In the genomic region with DNA sequence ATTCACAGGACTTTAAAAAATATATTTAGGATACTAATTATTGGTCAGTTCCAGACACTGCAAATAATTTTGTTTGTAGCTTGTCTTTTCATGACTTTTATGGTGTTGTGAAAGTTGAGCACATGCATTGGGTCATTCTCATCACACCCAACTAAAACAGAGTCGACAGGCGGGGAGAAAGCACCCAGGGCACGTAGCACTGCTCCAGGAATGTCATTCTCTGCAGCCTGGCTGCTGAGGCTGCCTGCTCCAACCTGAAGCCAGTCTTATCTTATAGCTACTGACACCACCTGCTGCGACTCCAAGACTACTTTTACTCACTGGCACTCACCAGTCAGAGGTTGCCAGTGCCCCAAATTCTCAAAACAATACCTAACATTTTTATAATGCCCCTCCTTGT, we compare ENCODE assay signal across 17 cellular contexts. TPM values are rescaled to one million over a fixed set of nuclear protein-coding genes. Genes with fewer than 3 reads are reported as not detected.
DNase-seq lines count a peak whose midpoint lies in the region; ATAC-seq and TF ChIP-seq lines count a peak whose summit lies in the region.
"Had no signal": no experiment of that assay in that cellular context is flagged by ENCODE, and none has a peak within 500 bp of the region (broad histone marks: within the 10 kb centered on the region; RNA-seq: fewer than 3 reads in every experiment).

No MANE protein-coding gene starts in this region.

- H3K4me3 Mint-ChIP-seq in osteocyte (ENCODE audit: unreplicated experiment): no peak overlapping the region
- H3K4me3 Mint-ChIP-seq: CD14-positive monocyte; CD4-positive, alpha-beta memory T cell; GM23338; IgD-negative memory B cell had no signal

- no peak overlapping the region for H3K27ac Mint-ChIP-seq in osteocyte (ENCODE audit: unreplicated experiment)
- H3K27ac Mint-ChIP-seq: CD14-positive monocyte; CD4-positive, alpha-beta memory T cell; GM23338; IgD-negative memory B cell had no signal

- no peaks in the 10 kb centered on the region for H3K9me3 Mint-ChIP-seq in osteocyte (ENCODE audit: unreplicated experiment)
- H3K9me3 Mint-ChIP-seq: CD4-positive, alpha-beta memory T cell; GM23338; IgD-negative memory B cell had no signal

- H3K4me1 ChIP-seq in HEK293 (ENCODE audit: control insufficient read depth, insufficient read depth, low read length): no peaks in the 10 kb centered on the region
- H3K4me1 ChIP-seq: A549 had no signal

- ATAC-seq in Right ventricle myocardium superior (ENCODE audit: poor library complexity) (peak; percentile 51), left cardiac atrium (no peak)
- ATAC-seq: A549, GM23338, HCT116 had no signal

- no peaks in the 10 kb centered on the region for H3K9me3 ChIP-seq in HEK293 (ENCODE audit: control insufficient read depth, insufficient read depth, low read depth, low read length)
- H3K9me3 ChIP-seq: A549 had no signal

- H3K4me1 Mint-ChIP-seq in osteocyte (ENCODE audit: unreplicated experiment): no peaks in the 10 kb centered on the region
- H3K4me1 Mint-ChIP-seq: CD14-positive monocyte; CD4-positive, alpha-beta memory T cell; GM23338; IgD-negative memory B cell had no signal

- peaks cover 41% of the 10 kb centered on the region for H3K27me3 Mint-ChIP-seq in osteocyte (ENCODE audit: unreplicated experiment)

- DNase-seq in DMS 273 (lab: John Stamatoyannopoulos, UW; ENCODE audit: unreplicated experiment) (peak; percentile 46), DMS 273 treated with DMSO at 0.1 percent for 48 hours (lab: John Stamatoyannopoulos, UW) (no peak), Right ventricle myocardium superior (no peak), left cardiac atrium (no peak), osteocyte (ENCODE audit: extremely low spot score, unreplicated experiment) (peak; percentile 19), NAMALWA (ENCODE audit: low spot score) (no peak), NCI-H345 (lab: John Stamatoyannopoulos, UW) (no peak)
- DNase-seq: AML-193; CD4-positive, alpha-beta memory T cell; H7 had no signal

- H3K27ac ChIP-seq in HEK293 (ENCODE audit: extremely low read depth, low read depth, low read length): no peak overlapping the region
- H3K27ac ChIP-seq: 22Rv1, A549 had no signal

- no peak overlapping the region for H3K4me3 ChIP-seq in HEK293 (ENCODE audit: low read depth, low read length)
- H3K4me3 ChIP-seq: A549, GM23338 had no signal

- POLR2A ChIA-PET in HEK293 (lab: Yijun Ruan, JAX): interaction anchor here (0.5 kb wide), 1 partner anchor 34 kb away, joined by 3 read pairs; no protein-coding TSS in a partner anchor

- H3K36me3 Mint-ChIP-seq in osteocyte (ENCODE audit: unreplicated experiment): peaks cover 3% of the 10 kb centered on the region
- H3K36me3 Mint-ChIP-seq: CD14-positive monocyte; CD4-positive, alpha-beta memory T cell; IgD-negative memory B cell had no signal

- intact Hi-C loops in Right ventricle myocardium superior (cut with DNase I) (no loop called here), left cardiac atrium (cut with DNase I) (no loop called here)

- TF ChIP-seq CTCF in HEK293 (tag by site-specific recombination; IDR thresholded peaks at IDR 0.05) (no peak), osteocyte (IDR thresholded peaks at IDR 0.05) (no peak)

- CTCF ChIA-PET in HEK293 (lab: Yijun Ruan, JAX): interaction anchor here (0.7 kb wide), 1 partner anchor 102 kb away, joined by 3 read pairs; no protein-coding TSS in a partner anchor

- H3K36me3 ChIP-seq in HEK293 (ENCODE audit: control insufficient read depth in 2 of 2, insufficient read depth in 1 of 2, low read length in 2 of 2): no peaks in the 10 kb centered on the region

TF ChIP-seq in HEK293, 187 proteins besides CTCF, POLR2A, EP300 and RAD21:
- TF ChIP-seq ZNF529 (tag by site-specific recombination; IDR thresholded peaks at IDR 0.05; ENCODE audit: insufficient replicate concordance) (no peak), OSR2 (tag by site-specific recombination; IDR thresholded peaks at IDR 0.05) (0 out of 2 replicates have a peak, but pooled peaks have one; percentile 35)
- TF ChIP-seq, protein P1, sequence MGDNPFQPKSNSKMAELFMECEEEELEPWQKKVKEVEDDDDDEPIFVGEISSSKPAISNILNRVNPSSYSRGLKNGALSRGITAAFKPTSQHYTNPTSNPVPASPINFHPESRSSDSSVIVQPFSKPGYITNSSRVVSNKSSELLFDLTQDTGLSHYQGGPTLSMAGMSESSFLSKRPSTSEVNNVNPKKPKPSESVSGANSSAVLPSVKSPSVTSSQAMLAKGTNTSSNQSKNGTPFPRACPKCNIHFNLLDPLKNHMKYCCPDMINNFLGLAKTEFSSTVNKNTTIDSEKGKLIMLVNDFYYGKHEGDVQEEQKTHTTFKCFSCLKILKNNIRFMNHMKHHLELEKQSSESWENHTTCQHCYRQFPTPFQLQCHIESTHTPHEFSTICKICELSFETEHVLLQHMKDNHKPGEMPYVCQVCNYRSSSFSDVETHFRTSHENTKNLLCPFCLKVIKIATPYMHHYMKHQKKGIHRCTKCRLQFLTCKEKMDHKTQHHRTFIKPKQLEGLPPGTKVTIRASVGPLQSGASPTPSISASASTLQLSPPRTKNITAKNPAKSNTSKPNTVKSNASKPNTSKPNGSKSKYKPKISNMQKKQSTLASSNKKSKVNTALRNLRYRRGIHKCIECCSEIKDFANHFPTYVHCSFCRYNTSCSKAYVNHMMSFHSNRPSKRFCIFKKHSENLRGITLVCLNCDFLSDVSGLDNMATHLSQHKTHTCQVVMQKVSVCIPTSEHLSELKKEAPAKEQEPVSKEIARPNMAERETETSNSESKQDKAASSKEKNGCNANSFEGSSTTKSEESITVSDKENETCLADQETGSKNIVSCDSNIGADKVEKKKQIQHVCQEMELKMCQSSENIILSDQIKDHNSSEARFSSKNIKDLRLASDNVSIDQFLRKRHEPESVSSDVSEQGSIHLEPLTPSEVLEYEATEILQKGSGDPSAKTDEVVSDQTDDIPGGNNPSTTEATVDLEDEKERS (tag by site-specific recombination; IDR thresholded peaks at IDR 0.05): no peak

RNA-seq across cellular contexts. Expression of gene ACAD9, which starts 56.9 kb away (rescaled TPM):
- total RNA-seq in Right ventricle myocardium superior (46.6 TPM), left cardiac atrium (10 to 100 TPM; 35.3 to 37.5 TPM), osteocyte (45.4 and 50.8 TPM in 2 replicates)

RNA-seq across cellular contexts. Expression of gene CFAP92, which starts 57.5 kb away (rescaled TPM):
- total RNA-seq in Right ventricle myocardium superior: not detected
- under 1 TPM; 0.29 to 0.73 TPM for total RNA-seq in left cardiac atrium
- 0.18 TPM in 1 of 2 replicates, not detected in the other for total RNA-seq in osteocyte

Comparison
In these comparisons a context has a peak if more than half of its experiments do, and no peak if none do; other contexts are left out.
1. DNase-seq: peak in DMS 273 (single experiment) and osteocyte (single experiment); none in DMS 273 treated with DMSO at 0.1 percent for 48 hours (single experiment), Right ventricle myocardium superior (single experiment), left cardiac atrium (single experiment), NAMALWA (single experiment) and NCI-H345 (single experiment).